ENCODE assay signal across 10 cellular contexts in the genomic region with DNA sequence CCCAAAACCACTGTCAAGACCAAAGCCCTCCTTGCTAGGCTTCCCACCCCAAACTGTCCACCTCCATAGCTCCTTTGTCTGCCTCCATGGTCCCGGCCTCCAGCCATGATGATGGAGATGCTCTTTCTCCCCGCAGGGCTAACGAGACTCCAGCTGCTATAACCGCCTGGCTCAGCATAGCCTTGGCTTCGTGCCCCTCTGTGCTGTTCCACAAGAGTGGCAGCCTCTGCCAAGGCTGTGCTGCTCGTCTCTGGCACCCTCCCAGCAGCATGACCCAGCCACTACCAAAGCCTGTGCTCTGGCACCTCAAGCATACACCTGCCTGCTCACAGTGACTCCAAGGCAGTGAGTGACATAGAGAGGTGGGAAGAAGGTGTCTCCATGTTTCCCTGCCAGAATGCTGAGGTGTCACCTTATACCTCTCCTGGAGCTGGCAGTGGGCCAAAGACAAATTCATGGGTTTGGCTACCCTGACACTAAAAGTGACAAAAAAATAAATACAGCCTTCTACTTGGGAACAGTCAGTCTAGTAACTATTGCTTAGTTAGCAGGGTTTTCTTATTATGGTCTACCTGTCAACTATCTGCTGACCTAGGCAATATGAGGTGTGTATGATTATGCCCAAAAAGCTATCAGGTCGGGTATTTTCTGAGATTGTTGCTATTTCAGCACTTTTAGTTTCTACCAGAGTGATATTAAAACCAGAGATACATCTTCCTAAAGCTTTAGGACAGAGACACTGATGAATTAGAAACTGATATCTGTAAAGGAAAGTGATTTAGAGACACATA. TPM values are rescaled to one million over a fixed set of nuclear protein-coding genes. Genes with fewer than 3 reads are reported as not detected.
DNase-seq lines count a peak whose midpoint lies in the region; ATAC-seq, FAIRE-seq and TF ChIP-seq lines count a peak whose summit lies in the region.
"Had no signal": no experiment of that assay in that cellular context is flagged by ENCODE, and none has a peak within 500 bp of the region (broad histone marks: within the 10 kb centered on the region; RNA-seq: fewer than 3 reads in every experiment).

No MANE protein-coding gene starts in this region.

- no peak for FAIRE-seq in H54 (lab: Jason Lieb, UNC)

- peaks cover 29% of the 10 kb centered on the region for H3K4me1 Mint-ChIP-seq in activated CD4-positive, alpha-beta memory T cell treated with anti-CD3 and anti-CD28 coated beads, Interleukin-2, amount 10 ng/mL, durations not matched to agents 7 days and 5 days
- peaks cover 27% of the 10 kb centered on the region for H3K4me1 Mint-ChIP-seq in activated CD4-positive, alpha-beta memory T cell treated with anti-CD3 and anti-CD28 coated beads for 36 hours (ENCODE audit: low read depth)

- POLR2A ChIA-PET in activated CD4-positive, alpha-beta memory T cell treated with anti-CD3 and anti-CD28 coated beads, Interleukin-2, amount 10 ng/mL, durations not matched to agents 7 days and 5 days (lab: Charles Lee): interaction anchor here (1.2 to 1.5 kb wide), 2 partner anchors 10 to 11 kb away, joined by 4 to 5 read pairs; no protein-coding TSS in a partner anchor
- POLR2A ChIA-PET in activated CD4-positive, alpha-beta memory T cell treated with anti-CD3 and anti-CD28 coated beads for 36 hours (lab: Charles Lee): no interaction called here

- H3K36me3 Mint-ChIP-seq in activated CD4-positive, alpha-beta memory T cell treated with anti-CD3 and anti-CD28 coated beads, Interleukin-2, amount 10 ng/mL, durations not matched to agents 7 days and 5 days (ENCODE audit: low read depth): no peaks in the 10 kb centered on the region
- H3K36me3 Mint-ChIP-seq in activated CD4-positive, alpha-beta memory T cell treated with anti-CD3 and anti-CD28 coated beads for 36 hours: no peaks in the 10 kb centered on the region

- H3K27ac Mint-ChIP-seq in activated CD4-positive, alpha-beta memory T cell treated with anti-CD3 and anti-CD28 coated beads, Interleukin-2, amount 10 ng/mL, durations not matched to agents 7 days and 5 days: no peak overlapping the region
- no peak overlapping the region for H3K27ac Mint-ChIP-seq in activated CD4-positive, alpha-beta memory T cell treated with anti-CD3 and anti-CD28 coated beads for 36 hours

- no peak for TF ChIP-seq POLR2A in H54 (IDR thresholded peaks at IDR 0.05; ENCODE audit: low read depth, low read length)

- no peak overlapping the region for H3K4me3 Mint-ChIP-seq in activated CD4-positive, alpha-beta memory T cell treated with anti-CD3 and anti-CD28 coated beads, Interleukin-2, amount 10 ng/mL, durations not matched to agents 7 days and 5 days
- H3K4me3 Mint-ChIP-seq in activated CD4-positive, alpha-beta memory T cell treated with anti-CD3 and anti-CD28 coated beads for 36 hours: no peak overlapping the region
- H3K4me3 Mint-ChIP-seq: activated T-cell treated with anti-CD3 and anti-CD28 coated beads, Interleukin-2, amount 50 U/mL, for 4 hours had no signal

- H3K27me3 Mint-ChIP-seq in activated CD4-positive, alpha-beta memory T cell treated with anti-CD3 and anti-CD28 coated beads, Interleukin-2, amount 10 ng/mL, durations not matched to agents 7 days and 5 days: peaks cover 30% of the 10 kb centered on the region
- peaks cover 2% of the 10 kb centered on the region for H3K27me3 Mint-ChIP-seq in activated CD4-positive, alpha-beta memory T cell treated with anti-CD3 and anti-CD28 coated beads for 36 hours

- DNase-seq in activated CD4-positive, alpha-beta memory T cell treated with anti-CD3 and anti-CD28 coated beads, Interleukin-2, amount 10 ng/mL, durations not matched to agents 7 days and 5 days: peak; percentile 11
- DNase-seq in activated CD4-positive, alpha-beta memory T cell treated with anti-CD3 and anti-CD28 coated beads for 36 hours: no peak
- DNase-seq in NCI-H69 (lab: John Stamatoyannopoulos, UW) (peak; percentile 36), left ventricle myocardium superior (peak; percentile 90), superior temporal gyrus (ENCODE audit: extremely low spot score) (peak; percentile 85), H54 (ENCODE audit: insufficient read length, low spot score) (no peak)
- DNase-seq: activated T-cell treated with anti-CD3 and anti-CD28 coated beads, Interleukin-2, amount 50 U/mL, for 4 hours; NCI-H82 had no signal

- no peaks in the 10 kb centered on the region for H3K9me3 Mint-ChIP-seq in activated CD4-positive, alpha-beta memory T cell treated with anti-CD3 and anti-CD28 coated beads, Interleukin-2, amount 10 ng/mL, durations not matched to agents 7 days and 5 days
- H3K9me3 Mint-ChIP-seq in activated CD4-positive, alpha-beta memory T cell treated with anti-CD3 and anti-CD28 coated beads for 36 hours: no peaks in the 10 kb centered on the region
- H3K9me3 Mint-ChIP-seq: activated T-cell treated with anti-CD3 and anti-CD28 coated beads, Interleukin-2, amount 50 U/mL, for 4 hours had no signal

- CTCF ChIA-PET in activated CD4-positive, alpha-beta memory T cell treated with anti-CD3 and anti-CD28 coated beads, Interleukin-2, amount 10 ng/mL, durations not matched to agents 7 days and 5 days (lab: Charles Lee): no interaction called here
- CTCF ChIA-PET in activated CD4-positive, alpha-beta memory T cell treated with anti-CD3 and anti-CD28 coated beads for 36 hours (lab: Charles Lee): interaction anchor here (0.7 kb wide), 1 partner anchor 235 kb away, joined by 3 read pairs; no protein-coding TSS in a partner anchor

- intact Hi-C loops in activated CD4-positive, alpha-beta memory T cell treated with anti-CD3 and anti-CD28 coated beads for 36 hours (cut with micrococcal nuclease): no loop called here
- intact Hi-C loops in left ventricle myocardium superior (cut with micrococcal nuclease): no loop called here

- ATAC-seq in left ventricle myocardium superior (peak; percentile 99), HG03521 (IDR thresholded peaks at IDR 0.05; ENCODE audit: unreplicated experiment) (no peak), HG03442 (IDR thresholded peaks at IDR 0.05; ENCODE audit: unreplicated experiment) (no peak)
- ATAC-seq: activated T-cell treated with anti-CD3 and anti-CD28 coated beads, Interleukin-2, amount 50 U/mL, for 4 hours had no signal

RNA-seq across cellular contexts. Expression of a gene that starts 16.1 kb away (rescaled TPM):
- total RNA-seq in activated CD4-positive, alpha-beta memory T cell treated with anti-CD3 and anti-CD28 coated beads, Interleukin-2, amount 10 ng/mL, durations not matched to agents 7 days and 5 days: not detected
- under 1 TPM in 1 of 2 experiments, not detected in 1; 0.19 TPM for total RNA-seq in activated CD4-positive, alpha-beta memory T cell treated with anti-CD3 and anti-CD28 coated beads for 36 hours
- not detected for total RNA-seq in left ventricle myocardium superior

RNA-seq across cellular contexts. Expression of a gene that starts 17.6 kb away (rescaled TPM):
- not detected for total RNA-seq in activated CD4-positive, alpha-beta memory T cell treated with anti-CD3 and anti-CD28 coated beads, Interleukin-2, amount 10 ng/mL, durations not matched to agents 7 days and 5 days
- not detected for total RNA-seq in activated CD4-positive, alpha-beta memory T cell treated with anti-CD3 and anti-CD28 coated beads for 36 hours
- not detected for total RNA-seq in left ventricle myocardium superior
- total RNA-seq: activated T-cell treated with anti-CD3 and anti-CD28 coated beads, Interleukin-2, amount 50 U/mL, for 4 hours had no signal

RNA-seq across cellular contexts. Expression of a gene that starts 33.2 kb away (rescaled TPM):
- not detected for total RNA-seq in activated CD4-positive, alpha-beta memory T cell treated with anti-CD3 and anti-CD28 coated beads, Interleukin-2, amount 10 ng/mL, durations not matched to agents 7 days and 5 days
- total RNA-seq in activated CD4-positive, alpha-beta memory T cell treated with anti-CD3 and anti-CD28 coated beads for 36 hours: under 1 TPM in 1 of 2 experiments, not detected in 1; 0.17 TPM
- not detected for total RNA-seq in left ventricle myocardium superior

RNA-seq across cellular contexts. Expression of a gene that starts 45.7 kb away (rescaled TPM):
- total RNA-seq in activated CD4-positive, alpha-beta memory T cell treated with anti-CD3 and anti-CD28 coated beads, Interleukin-2, amount 10 ng/mL, durations not matched to agents 7 days and 5 days: under 1 TPM; 0.13 to 0.30 TPM
- not detected for total RNA-seq in activated CD4-positive, alpha-beta memory T cell treated with anti-CD3 and anti-CD28 coated beads for 36 hours
- total RNA-seq in left ventricle myocardium superior: 0.15 TPM

Comparison
In these comparisons a context has a peak if more than half of its experiments do, and no peak if none do; other contexts are left out.
1. DNase-seq: peak in activated CD4-positive, alpha-beta memory T cell treated with anti-CD3 and anti-CD28 coated beads, Interleukin-2, amount 10 ng/mL, durations not matched to agents 7 days and 5 days (single experiment), NCI-H69 (single experiment), left ventricle myocardium superior (single experiment) and superior temporal gyrus (single experiment); none in activated CD4-positive, alpha-beta memory T cell treated with anti-CD3 and anti-CD28 coated beads for 36 hours (single experiment) and H54 (single experiment).